Comparison of ENCODE assay signal across 24 cellular contexts in the genomic region with DNA sequence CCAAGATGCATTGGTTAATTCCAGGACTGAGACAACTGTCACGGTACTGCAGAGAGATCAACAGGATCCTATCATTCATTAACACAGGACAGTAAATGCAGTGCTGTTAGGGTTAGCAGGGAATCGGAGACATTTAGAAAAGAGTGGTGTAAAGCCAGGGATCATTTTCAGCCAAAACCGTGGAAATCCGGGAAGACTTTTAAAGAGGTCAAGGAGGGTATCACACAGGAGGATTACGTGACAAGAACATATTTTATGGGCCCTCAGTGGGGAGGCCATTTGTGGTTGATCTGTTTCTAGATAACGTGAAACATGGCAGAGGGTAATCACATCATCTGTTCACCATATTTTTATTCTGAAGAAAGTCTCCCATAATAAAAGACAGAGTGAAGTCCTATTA.
"Had no signal": no experiment of that assay in that cellular context is flagged by ENCODE, and none has a peak within 500 bp of the region (broad histone marks: within the 10 kb centered on the region; RNA-seq: fewer than 3 reads in every experiment).

No MANE protein-coding gene starts in this region.

- H3K9me3 Mint-ChIP-seq: activated naive CD8-positive, alpha-beta T cell treated with anti-CD3 and anti-CD28 coated beads for 36 hours; activated T-helper 2 cell treated with anti-CD3 and anti-CD28 coated beads, Interferon-gamma antibody, Interleukin-2, Interleukin-4, amounts not matched to agents 10 μg/mL and 5 μg/mL and 100 μg/mL, durations not matched to agents 14 hours and 24 hours and 36 hours had no signal

- H3K27ac ChIP-seq: breast epithelium, colonic mucosa, dorsolateral prefrontal cortex, esophagus squamous epithelium, heart right ventricle, pancreas, psoas muscle had no signal

- H3K36me3 Mint-ChIP-seq: activated naive CD8-positive, alpha-beta T cell treated with anti-CD3 and anti-CD28 coated beads for 36 hours; natural killer cell had no signal

- H3K9me3 ChIP-seq: breast epithelium, colonic mucosa, esophagus squamous epithelium, heart right ventricle, pancreas, psoas muscle, tibial nerve had no signal

- ATAC-seq: activated T-cell treated with anti-CD3 and anti-CD28 coated beads, Interleukin-2, amount 50 U/mL, for 4 hours; heart right ventricle; left lobe of liver; natural killer cell; pancreas; psoas muscle; right cardiac atrium had no signal

- H3K4me3 Mint-ChIP-seq: activated naive CD8-positive, alpha-beta T cell treated with anti-CD3 and anti-CD28 coated beads for 36 hours; activated T-cell treated with anti-CD3 and anti-CD28 coated beads, Interleukin-2, amount 50 U/mL, for 4 hours; natural killer cell; stimulated activated naive CD8-positive, alpha-beta T cell treated with anti-CD3 and anti-CD28 coated beads, Interleukin-15, Interleukin-2, amounts not matched to agents 100 ng/mL and 50 ng/mL, for 24 hours had no signal

- H3K4me1 Mint-ChIP-seq: activated naive CD8-positive, alpha-beta T cell treated with anti-CD3 and anti-CD28 coated beads for 36 hours; natural killer cell had no signal

- H3K4me1 ChIP-seq: breast epithelium, colonic mucosa, pancreas had no signal

- H3K36me3 ChIP-seq: breast epithelium, colonic mucosa, esophagus squamous epithelium, heart right ventricle, pancreas, tibial nerve had no signal

- H3K4me3 ChIP-seq: breast epithelium, colonic mucosa, dorsolateral prefrontal cortex, esophagus squamous epithelium, heart right ventricle, pancreas, psoas muscle, tibial nerve had no signal

- H3K27me3 ChIP-seq: breast epithelium, colonic mucosa, dorsolateral prefrontal cortex, esophagus squamous epithelium, heart right ventricle, pancreas, tibial nerve had no signal

- DNase-seq: activated CD4-positive, alpha-beta T cell treated with anti-CD3 and anti-CD28 coated beads, Interleukin-2, amount 50 U/mL, for 4 hours; activated CD8-positive, alpha-beta memory T cell treated with anti-CD3 and anti-CD28 coated beads, Interleukin-2, amount 50 U/mL, for 48 hours; activated naive CD4-positive, alpha-beta T cell; activated naive CD8-positive, alpha-beta T cell treated with anti-CD3 and anti-CD28 coated beads for 36 hours; activated T-cell treated with anti-CD3 and anti-CD28 coated beads, Interleukin-2, amount 50 U/mL, for 4 hours; amniotic stem cell; colonic mucosa; dorsolateral prefrontal cortex; esophagus squamous epithelium; heart right ventricle; midbrain; natural killer cell; pancreas; psoas muscle; right cardiac atrium; stimulated activated CD4-positive, alpha-beta T cell treated with anti-CD3 and anti-CD28 coated beads, Interleukin-12 subunit alpha, Interleukin-12 subunit beta, amount 100 ng/mL, for 4 hours; stimulated activated CD4-positive, alpha-beta T cell treated with anti-CD3 and anti-CD28 coated beads, Interleukin-4, amount 100 ng/mL, for 4 hours; substantia nigra; T-helper 1 cell had no signal

- H3K27me3 Mint-ChIP-seq: activated naive CD8-positive, alpha-beta T cell treated with anti-CD3 and anti-CD28 coated beads for 36 hours had no signal

- H3K27ac Mint-ChIP-seq: activated naive CD8-positive, alpha-beta T cell treated with anti-CD3 and anti-CD28 coated beads for 36 hours; activated T-helper 2 cell treated with anti-CD3 and anti-CD28 coated beads, Interferon-gamma antibody, Interleukin-2, Interleukin-4, amounts not matched to agents 10 μg/mL and 5 μg/mL and 100 μg/mL, durations not matched to agents 14 hours and 24 hours and 36 hours; natural killer cell; stimulated activated naive CD8-positive, alpha-beta T cell treated with anti-CD3 and anti-CD28 coated beads, Interleukin-15, Interleukin-2, amounts not matched to agents 100 ng/mL and 50 ng/mL, for 24 hours had no signal
